In genomic region chr17:80432350-80432955, GRCh38 we compare ENCODE assay signal across 3 cellular contexts.
TF ChIP-seq lines count a peak whose summit lies in the region.

No MANE protein-coding gene starts in this region.

TF ChIP-seq in SK-N-SH treated with all-trans-retinoic acid at 6 μM for 48 hours, 23 proteins besides CTCF, POLR2A, EP300 and RAD21 (continues in another document):
- TF ChIP-seq GLIS3 (CRISPR knock-in tag; IDR thresholded peaks at IDR 0.05): no peak
- TF ChIP-seq ZNF565 (CRISPR knock-in tag; conservative IDR thresholded peaks at IDR 0.05; ENCODE audit: low read depth): no peak
- TF ChIP-seq ZC3H10 (CRISPR knock-in tag; IDR thresholded peaks at IDR 0.05): no peak
- TF ChIP-seq, protein P1, sequence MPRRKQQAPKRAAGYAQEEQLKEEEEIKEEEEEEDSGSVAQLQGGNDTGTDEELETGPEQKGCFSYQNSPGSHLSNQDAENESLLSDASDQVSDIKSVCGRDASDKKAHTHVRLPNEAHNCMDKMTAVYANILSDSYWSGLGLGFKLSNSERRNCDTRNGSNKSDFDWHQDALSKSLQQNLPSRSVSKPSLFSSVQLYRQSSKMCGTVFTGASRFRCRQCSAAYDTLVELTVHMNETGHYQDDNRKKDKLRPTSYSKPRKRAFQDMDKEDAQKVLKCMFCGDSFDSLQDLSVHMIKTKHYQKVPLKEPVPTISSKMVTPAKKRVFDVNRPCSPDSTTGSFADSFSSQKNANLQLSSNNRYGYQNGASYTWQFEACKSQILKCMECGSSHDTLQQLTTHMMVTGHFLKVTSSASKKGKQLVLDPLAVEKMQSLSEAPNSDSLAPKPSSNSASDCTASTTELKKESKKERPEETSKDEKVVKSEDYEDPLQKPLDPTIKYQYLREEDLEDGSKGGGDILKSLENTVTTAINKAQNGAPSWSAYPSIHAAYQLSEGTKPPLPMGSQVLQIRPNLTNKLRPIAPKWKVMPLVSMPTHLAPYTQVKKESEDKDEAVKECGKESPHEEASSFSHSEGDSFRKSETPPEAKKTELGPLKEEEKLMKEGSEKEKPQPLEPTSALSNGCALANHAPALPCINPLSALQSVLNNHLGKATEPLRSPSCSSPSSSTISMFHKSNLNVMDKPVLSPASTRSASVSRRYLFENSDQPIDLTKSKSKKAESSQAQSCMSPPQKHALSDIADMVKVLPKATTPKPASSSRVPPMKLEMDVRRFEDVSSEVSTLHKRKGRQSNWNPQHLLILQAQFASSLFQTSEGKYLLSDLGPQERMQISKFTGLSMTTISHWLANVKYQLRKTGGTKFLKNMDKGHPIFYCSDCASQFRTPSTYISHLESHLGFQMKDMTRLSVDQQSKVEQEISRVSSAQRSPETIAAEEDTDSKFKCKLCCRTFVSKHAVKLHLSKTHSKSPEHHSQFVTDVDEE (CRISPR knock-in tag; IDR thresholded peaks at IDR 0.05): no peak
- TF ChIP-seq, protein P2, sequence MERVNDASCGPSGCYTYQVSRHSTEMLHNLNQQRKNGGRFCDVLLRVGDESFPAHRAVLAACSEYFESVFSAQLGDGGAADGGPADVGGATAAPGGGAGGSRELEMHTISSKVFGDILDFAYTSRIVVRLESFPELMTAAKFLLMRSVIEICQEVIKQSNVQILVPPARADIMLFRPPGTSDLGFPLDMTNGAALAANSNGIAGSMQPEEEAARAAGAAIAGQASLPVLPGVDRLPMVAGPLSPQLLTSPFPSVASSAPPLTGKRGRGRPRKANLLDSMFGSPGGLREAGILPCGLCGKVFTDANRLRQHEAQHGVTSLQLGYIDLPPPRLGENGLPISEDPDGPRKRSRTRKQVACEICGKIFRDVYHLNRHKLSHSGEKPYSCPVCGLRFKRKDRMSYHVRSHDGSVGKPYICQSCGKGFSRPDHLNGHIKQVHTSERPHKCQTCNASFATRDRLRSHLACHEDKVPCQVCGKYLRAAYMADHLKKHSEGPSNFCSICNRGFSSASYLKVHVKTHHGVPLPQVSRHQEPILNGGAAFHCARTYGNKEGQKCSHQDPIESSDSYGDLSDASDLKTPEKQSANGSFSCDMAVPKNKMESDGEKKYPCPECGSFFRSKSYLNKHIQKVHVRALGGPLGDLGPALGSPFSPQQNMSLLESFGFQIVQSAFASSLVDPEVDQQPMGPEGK (CRISPR knock-in tag; IDR thresholded peaks at IDR 0.05; ENCODE audit: borderline replicate concordance): no peak
- no peak for TF ChIP-seq PPARA (CRISPR knock-in tag; IDR thresholded peaks at IDR 0.05; ENCODE audit: borderline replicate concordance)
- no peak for TF ChIP-seq RARB (CRISPR knock-in tag; IDR thresholded peaks at IDR 0.05)
- TF ChIP-seq ZFP30 (CRISPR knock-in tag; IDR thresholded peaks at IDR 0.05): no peak
- no peak for TF ChIP-seq ZNF8 (CRISPR knock-in tag; IDR thresholded peaks at IDR 0.05)
- no peak for TF ChIP-seq ZNF70 (CRISPR knock-in tag; IDR thresholded peaks at IDR 0.05)
- no peak for TF ChIP-seq BACH2 (CRISPR knock-in tag; IDR thresholded peaks at IDR 0.05; ENCODE audit: borderline replicate concordance)
- no peak for TF ChIP-seq TCF4 (CRISPR knock-in tag; IDR thresholded peaks at IDR 0.05; ENCODE audit: borderline replicate concordance)
- TF ChIP-seq SNAI2 (CRISPR knock-in tag; IDR thresholded peaks at IDR 0.05): no peak
- no peak for TF ChIP-seq ARNTL (CRISPR knock-in tag; IDR thresholded peaks at IDR 0.05; ENCODE audit: borderline replicate concordance, low read depth)
- TF ChIP-seq ISL1 (CRISPR knock-in tag; IDR thresholded peaks at IDR 0.05): no peak

TF ChIP-seq in SK-N-SH, 30 proteins besides CTCF, POLR2A, EP300 and RAD21 (continues in another document):
- no peak for TF ChIP-seq CHD2 (IDR thresholded peaks at IDR 0.05; ENCODE audit: low read length, partially characterized antibody)
- TF ChIP-seq RFX5 (IDR thresholded peaks at IDR 0.05; ENCODE audit: low read length): no peak
- TF ChIP-seq, protein P3, sequence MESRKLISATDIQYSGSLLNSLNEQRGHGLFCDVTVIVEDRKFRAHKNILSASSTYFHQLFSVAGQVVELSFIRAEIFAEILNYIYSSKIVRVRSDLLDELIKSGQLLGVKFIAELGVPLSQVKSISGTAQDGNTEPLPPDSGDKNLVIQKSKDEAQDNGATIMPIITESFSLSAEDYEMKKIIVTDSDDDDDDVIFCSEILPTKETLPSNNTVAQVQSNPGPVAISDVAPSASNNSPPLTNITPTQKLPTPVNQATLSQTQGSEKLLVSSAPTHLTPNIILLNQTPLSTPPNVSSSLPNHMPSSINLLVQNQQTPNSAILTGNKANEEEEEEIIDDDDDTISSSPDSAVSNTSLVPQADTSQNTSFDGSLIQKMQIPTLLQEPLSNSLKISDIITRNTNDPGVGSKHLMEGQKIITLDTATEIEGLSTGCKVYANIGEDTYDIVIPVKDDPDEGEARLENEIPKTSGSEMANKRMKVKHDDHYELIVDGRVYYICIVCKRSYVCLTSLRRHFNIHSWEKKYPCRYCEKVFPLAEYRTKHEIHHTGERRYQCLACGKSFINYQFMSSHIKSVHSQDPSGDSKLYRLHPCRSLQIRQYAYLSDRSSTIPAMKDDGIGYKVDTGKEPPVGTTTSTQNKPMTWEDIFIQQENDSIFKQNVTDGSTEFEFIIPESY (IDR thresholded peaks at IDR 0.05; ENCODE audit: borderline replicate concordance, low read depth): no peak
- TF ChIP-seq TCF12 (IDR thresholded peaks at IDR 0.05): no peak
- TF ChIP-seq YY1 (IDR thresholded peaks at IDR 0.05; ENCODE audit: low read depth): no peak
- TF ChIP-seq JUND (IDR thresholded peaks at IDR 0.05): no peak
- no peak for TF ChIP-seq FOSL2 (IDR thresholded peaks at IDR 0.05; ENCODE audit: borderline replicate concordance, low read depth)
- TF ChIP-seq MXI1 (IDR thresholded peaks at IDR 0.05; ENCODE audit: low read depth, low read length): no peak
- TF ChIP-seq MAX (IDR thresholded peaks at IDR 0.05; ENCODE audit: low read depth): no peak
- TF ChIP-seq, protein P4, sequence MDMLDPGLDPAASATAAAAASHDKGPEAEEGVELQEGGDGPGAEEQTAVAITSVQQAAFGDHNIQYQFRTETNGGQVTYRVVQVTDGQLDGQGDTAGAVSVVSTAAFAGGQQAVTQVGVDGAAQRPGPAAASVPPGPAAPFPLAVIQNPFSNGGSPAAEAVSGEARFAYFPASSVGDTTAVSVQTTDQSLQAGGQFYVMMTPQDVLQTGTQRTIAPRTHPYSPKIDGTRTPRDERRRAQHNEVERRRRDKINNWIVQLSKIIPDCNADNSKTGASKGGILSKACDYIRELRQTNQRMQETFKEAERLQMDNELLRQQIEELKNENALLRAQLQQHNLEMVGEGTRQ (IDR thresholded peaks at IDR 0.05; ENCODE audit: borderline replicate concordance, low read depth, low read length): no peak
- TF ChIP-seq, protein P5, sequence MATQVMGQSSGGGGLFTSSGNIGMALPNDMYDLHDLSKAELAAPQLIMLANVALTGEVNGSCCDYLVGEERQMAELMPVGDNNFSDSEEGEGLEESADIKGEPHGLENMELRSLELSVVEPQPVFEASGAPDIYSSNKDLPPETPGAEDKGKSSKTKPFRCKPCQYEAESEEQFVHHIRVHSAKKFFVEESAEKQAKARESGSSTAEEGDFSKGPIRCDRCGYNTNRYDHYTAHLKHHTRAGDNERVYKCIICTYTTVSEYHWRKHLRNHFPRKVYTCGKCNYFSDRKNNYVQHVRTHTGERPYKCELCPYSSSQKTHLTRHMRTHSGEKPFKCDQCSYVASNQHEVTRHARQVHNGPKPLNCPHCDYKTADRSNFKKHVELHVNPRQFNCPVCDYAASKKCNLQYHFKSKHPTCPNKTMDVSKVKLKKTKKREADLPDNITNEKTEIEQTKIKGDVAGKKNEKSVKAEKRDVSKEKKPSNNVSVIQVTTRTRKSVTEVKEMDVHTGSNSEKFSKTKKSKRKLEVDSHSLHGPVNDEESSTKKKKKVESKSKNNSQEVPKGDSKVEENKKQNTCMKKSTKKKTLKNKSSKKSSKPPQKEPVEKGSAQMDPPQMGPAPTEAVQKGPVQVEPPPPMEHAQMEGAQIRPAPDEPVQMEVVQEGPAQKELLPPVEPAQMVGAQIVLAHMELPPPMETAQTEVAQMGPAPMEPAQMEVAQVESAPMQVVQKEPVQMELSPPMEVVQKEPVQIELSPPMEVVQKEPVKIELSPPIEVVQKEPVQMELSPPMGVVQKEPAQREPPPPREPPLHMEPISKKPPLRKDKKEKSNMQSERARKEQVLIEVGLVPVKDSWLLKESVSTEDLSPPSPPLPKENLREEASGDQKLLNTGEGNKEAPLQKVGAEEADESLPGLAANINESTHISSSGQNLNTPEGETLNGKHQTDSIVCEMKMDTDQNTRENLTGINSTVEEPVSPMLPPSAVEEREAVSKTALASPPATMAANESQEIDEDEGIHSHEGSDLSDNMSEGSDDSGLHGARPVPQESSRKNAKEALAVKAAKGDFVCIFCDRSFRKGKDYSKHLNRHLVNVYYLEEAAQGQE (IDR thresholded peaks at IDR 0.05; ENCODE audit: low read depth, low read length): no peak
- TF ChIP-seq RCOR1 (IDR thresholded peaks at IDR 0.05; ENCODE audit: low read length): no peak
- TF ChIP-seq SMC3 (IDR thresholded peaks at IDR 0.05; ENCODE audit: low read depth, low read length): no peak
- TF ChIP-seq MEF2A (IDR thresholded peaks at IDR 0.05; ENCODE audit: borderline replicate concordance, low read depth): no peak
- no peak for TF ChIP-seq GATA2 (CRISPR knock-in tag; IDR thresholded peaks at IDR 0.05)
- TF ChIP-seq ELF1 (IDR thresholded peaks at IDR 0.05): no peak
- TF ChIP-seq FOXJ3 (CRISPR knock-in tag; IDR thresholded peaks at IDR 0.05): no peak
- no peak for TF ChIP-seq FOXM1 (IDR thresholded peaks at IDR 0.05; ENCODE audit: low read depth)

TF ChIP-seq in HepG2, 621 proteins besides CTCF, POLR2A, EP300 and RAD21:
- no peak for TF ChIP-seq ZNF143 (CRISPR knock-in tag; IDR thresholded peaks at IDR 0.05)
- no peak for TF ChIP-seq PAF1 (CRISPR knock-in tag; IDR thresholded peaks at IDR 0.05)
- no peak for TF ChIP-seq NONO (IDR thresholded peaks at IDR 0.05)
- no peak for TF ChIP-seq NONO (CRISPR knock-in tag; conservative IDR thresholded peaks at IDR 0.05)
- no peak for TF ChIP-seq GABPB1 (CRISPR knock-in tag; IDR thresholded peaks at IDR 0.05)
- no peak for TF ChIP-seq PPARG (CRISPR knock-in tag; conservative IDR thresholded peaks at IDR 0.05)
- no peak for TF ChIP-seq YY1 (IDR thresholded peaks at IDR 0.05; ENCODE audit: insufficient read depth, insufficient replicate concordance, low read depth, low read length)
- no peak for TF ChIP-seq KDM2A (CRISPR knock-in tag; IDR thresholded peaks at IDR 0.05; ENCODE audit: borderline replicate concordance, low read depth)
- TF ChIP-seq ZNF775 (CRISPR knock-in tag; IDR thresholded peaks at IDR 0.05; ENCODE audit: borderline replicate concordance): no peak
- TF ChIP-seq, protein P6, sequence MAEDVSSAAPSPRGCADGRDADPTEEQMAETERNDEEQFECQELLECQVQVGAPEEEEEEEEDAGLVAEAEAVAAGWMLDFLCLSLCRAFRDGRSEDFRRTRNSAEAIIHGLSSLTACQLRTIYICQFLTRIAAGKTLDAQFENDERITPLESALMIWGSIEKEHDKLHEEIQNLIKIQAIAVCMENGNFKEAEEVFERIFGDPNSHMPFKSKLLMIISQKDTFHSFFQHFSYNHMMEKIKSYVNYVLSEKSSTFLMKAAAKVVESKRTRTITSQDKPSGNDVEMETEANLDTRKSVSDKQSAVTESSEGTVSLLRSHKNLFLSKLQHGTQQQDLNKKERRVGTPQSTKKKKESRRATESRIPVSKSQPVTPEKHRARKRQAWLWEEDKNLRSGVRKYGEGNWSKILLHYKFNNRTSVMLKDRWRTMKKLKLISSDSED (CRISPR knock-in tag; IDR thresholded peaks at IDR 0.05): no peak
- no peak for TF ChIP-seq ZFP37 (CRISPR knock-in tag; IDR thresholded peaks at IDR 0.05; ENCODE audit: borderline replicate concordance)
- no peak for TF ChIP-seq ZMAT3 (CRISPR knock-in tag; conservative IDR thresholded peaks at IDR 0.05)
- no peak for TF ChIP-seq ONECUT2 (CRISPR knock-in tag; IDR thresholded peaks at IDR 0.05)
- TF ChIP-seq ZHX2 (IDR thresholded peaks at IDR 0.05; ENCODE audit: low read depth): no peak
- no peak for TF ChIP-seq ZHX2 (CRISPR knock-in tag; IDR thresholded peaks at IDR 0.05; ENCODE audit: borderline replicate concordance)
- TF ChIP-seq MTF1 (CRISPR knock-in tag; IDR thresholded peaks at IDR 0.05): no peak
- no peak for TF ChIP-seq RBM39 (IDR thresholded peaks at IDR 0.05; ENCODE audit: low read depth, low read length, poor library complexity, severe bottlenecking)
- no peak for TF ChIP-seq HMG20A (CRISPR knock-in tag; IDR thresholded peaks at IDR 0.05; ENCODE audit: borderline replicate concordance)
TF ChIP-seq in HepG2: peak in this region for 0.
